In the genomic region with DNA sequence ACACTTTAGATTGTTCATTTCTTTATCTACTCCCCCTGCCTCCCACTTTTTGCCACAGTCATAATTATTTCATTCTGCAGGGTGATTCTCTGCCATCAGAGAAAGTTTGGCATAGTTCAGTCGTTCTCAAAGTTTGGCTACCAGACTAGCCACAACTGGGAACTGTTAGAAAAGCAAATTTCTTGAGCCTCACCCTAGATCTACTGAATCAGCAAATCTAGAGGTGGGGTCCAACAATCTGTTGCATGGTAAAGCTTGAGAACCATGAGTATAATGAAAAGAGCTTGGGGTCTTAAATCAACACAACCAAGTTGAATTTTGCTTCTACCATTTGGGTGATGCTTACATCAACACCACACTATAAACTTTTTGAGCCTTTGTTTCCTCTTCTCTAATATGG, we compare ENCODE assay signal across 7 cellular contexts.
"Had no signal": no experiment of that assay in that cellular context is flagged by ENCODE, and none has a peak within 500 bp of the region (broad histone marks: within the 10 kb centered on the region; RNA-seq: fewer than 3 reads in every experiment).

No MANE protein-coding gene starts in this region.

- H3K4me2 ChIP-seq: GM23338 had no signal

- H3K4me3 ChIP-seq: GM23338 had no signal

- DNase-seq: H9, HCEC 1CT, KBM-7 had no signal

- FAIRE-seq: H1, H54, HTR-8/SVneo had no signal
